ENCODE assay signal across 24 cellular contexts in genomic region chr6:145689529-145689928, GRCh38.
"Had no signal": no experiment of that assay in that cellular context is flagged by ENCODE, and none has a peak within 500 bp of the region (broad histone marks: within the 10 kb centered on the region; RNA-seq: fewer than 3 reads in every experiment).

No MANE protein-coding gene starts in this region.

- H3K27me3 ChIP-seq: colonic mucosa, esophagus muscularis mucosa, foreskin keratinocyte, gastroesophageal sphincter, heart left ventricle, hepatocyte had no signal

- H2AFZ ChIP-seq: hepatocyte had no signal

- H3K79me2 ChIP-seq: hepatocyte had no signal

- H3K9me3 Mint-ChIP-seq: effector memory CD8-positive, alpha-beta T cell had no signal

- H3K36me3 ChIP-seq: colonic mucosa, lower lobe of right lung had no signal

- ATAC-seq: effector memory CD8-positive, alpha-beta T cell; foreskin keratinocyte; gastroesophageal sphincter; heart left ventricle; left colon; left lobe of liver; left ventricle myocardium superior; lower lobe of right lung had no signal

- DNase-seq: colonic mucosa; cortex of kidney; effector CD8-positive, alpha-beta T cell; effector memory CD8-positive, alpha-beta T cell; endodermal cell; foreskin keratinocyte; heart left ventricle; hypothalamus; immature natural killer cell; islet precursor cell; kidney; kidney glomerular epithelial cell; left colon; left ventricle myocardium superior; lower lobe of right lung; mesendoderm; midbrain had no signal

- H3K27ac Mint-ChIP-seq: dendritic cell treated with granulocyte-macrophage colony-stimulating factor and Interleukin-4, amounts not matched to agents 40 ng/mL and 50 ng/mL, for 4 days; effector memory CD8-positive, alpha-beta T cell; endodermal cell; immature natural killer cell had no signal

- H3K27ac ChIP-seq: colonic mucosa, esophagus muscularis mucosa, foreskin keratinocyte, gastroesophageal sphincter, heart left ventricle, hepatocyte, lower lobe of right lung had no signal

- H3K4me2 ChIP-seq: hepatocyte had no signal

- H3K27me3 Mint-ChIP-seq: dendritic cell treated with granulocyte-macrophage colony-stimulating factor and Interleukin-4, amounts not matched to agents 40 ng/mL and 50 ng/mL, for 4 days; effector memory CD8-positive, alpha-beta T cell had no signal

- H3K9me3 ChIP-seq: colonic mucosa, gastroesophageal sphincter had no signal

- H3K4me1 ChIP-seq: colonic mucosa, foreskin keratinocyte, lower lobe of right lung had no signal

- FAIRE-seq: endometrium, frontal cortex, kidney had no signal

- H3K4me3 ChIP-seq: colonic mucosa, esophagus muscularis mucosa, gastroesophageal sphincter, heart left ventricle, hepatocyte, lower lobe of right lung had no signal

- H3K4me1 Mint-ChIP-seq: endodermal cell, immature natural killer cell had no signal

- H3K4me3 Mint-ChIP-seq: dendritic cell treated with granulocyte-macrophage colony-stimulating factor and Interleukin-4, amounts not matched to agents 40 ng/mL and 50 ng/mL, for 4 days; effector memory CD8-positive, alpha-beta T cell; endodermal cell; immature natural killer cell had no signal
